3 cellular contexts compared by ENCODE assay signal in the genomic region with DNA sequence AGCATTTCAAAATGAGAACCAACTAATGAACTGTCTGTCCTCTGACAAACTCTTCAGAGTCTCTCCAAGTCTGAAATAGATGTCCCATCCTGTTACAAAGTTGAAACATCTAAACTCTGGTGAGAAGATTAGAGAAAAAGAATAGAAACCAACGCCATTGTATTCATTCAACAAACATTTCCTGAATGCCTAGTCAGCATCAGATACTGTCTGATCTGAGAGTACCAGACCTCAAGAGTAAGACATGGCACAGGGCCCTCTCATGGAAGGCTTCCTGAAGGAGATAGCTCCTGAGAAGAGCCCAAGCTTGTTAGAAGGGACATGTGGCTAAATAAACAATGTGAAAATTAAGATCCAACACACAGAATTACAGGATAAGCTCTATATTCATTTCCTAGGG.
"Had no signal": no experiment of that assay in that cellular context is flagged by ENCODE, and none has a peak within 500 bp of the region (broad histone marks: within the 10 kb centered on the region; RNA-seq: fewer than 3 reads in every experiment).

No MANE protein-coding gene starts in this region.

- H3K4me3 ChIP-seq: GM12878 had no signal

- ATAC-seq: GM12878 had no signal

- DNase-seq: GDM1, GF-D8 had no signal
